12 cellular contexts compared by ENCODE assay signal in genomic region chr5:41433552-41434181, GRCh38.
A peak's percentile ranks its signal among the peaks of the same experiment; 100 is the strongest.
DNase-seq lines count a peak whose midpoint lies in the region; ATAC-seq, FAIRE-seq and TF ChIP-seq lines count a peak whose summit lies in the region.
"Had no signal": no experiment of that assay in that cellular context is flagged by ENCODE, and none has a peak within 500 bp of the region (broad histone marks: within the 10 kb centered on the region; RNA-seq: fewer than 3 reads in every experiment).

No MANE protein-coding gene starts in this region.

- H3K27me3 Mint-ChIP-seq in astrocyte (ENCODE audit: low read depth, unreplicated experiment), result no peaks in the 10 kb centered on the region
- H3K27me3 Mint-ChIP-seq in activated T-helper 17 cell treated with anti-CD3 and anti-CD28 coated beads, Interleukin-2, amount 50 U/mL, for 72 hours, result peaks cover 3% of the 10 kb centered on the region
- H3K27me3 Mint-ChIP-seq: stimulated activated naive B cell treated with anti-CD40 and anti-IgM and Interleukin-4, amounts not matched to agents 10 μg/mL and 1 μg/mL and 100 μg/mL, for 72 hours had no signal

- DNase-seq in DND-41 (no peak), astrocyte (ENCODE audit: low read depth) (no peak), DMS153 treated with DMSO at 0.1 percent for 48 hours (lab: John Stamatoyannopoulos, UW; ENCODE audit: unreplicated experiment) (no peak)
- DNase-seq: activated CD4-positive, alpha-beta T cell treated with anti-CD3 and anti-CD28 coated beads for 48 hours; central memory CD4-positive, alpha-beta T cell; GOT3; stimulated activated naive B cell treated with anti-CD40 and anti-IgM and Interleukin-4, amounts not matched to agents 10 μg/mL and 1 μg/mL and 100 μg/mL, for 72 hours had no signal

- H3K4me1 ChIP-seq in DND-41 (ENCODE audit: insufficient read depth, low read length), result no peaks in the 10 kb centered on the region
- no peaks in the 10 kb centered on the region for H3K4me1 ChIP-seq in astrocyte (ENCODE audit: insufficient read depth, low read length)
- H3K4me1 ChIP-seq in liver (ENCODE audit: control insufficient read depth in 4 of 4, insufficient read depth in 4 of 4, low read length in 3 of 4), result peaks cover 0 to 13% (median 6%) of the 10 kb centered on the region in 4 donors

- no peak overlapping the region for H3K27ac Mint-ChIP-seq in astrocyte (ENCODE audit: unreplicated experiment)
- H3K27ac Mint-ChIP-seq in activated T-helper 17 cell treated with anti-CD3 and anti-CD28 coated beads, Interleukin-2, amount 50 U/mL, for 72 hours, result no peak overlapping the region
- H3K27ac Mint-ChIP-seq: stimulated activated naive B cell treated with anti-CD40 and anti-IgM and Interleukin-4, amounts not matched to agents 10 μg/mL and 1 μg/mL and 100 μg/mL, for 72 hours had no signal

- H3K27ac ChIP-seq in DND-41 (ENCODE audit: low read length), result no peak overlapping the region
- no peak overlapping the region for H3K27ac ChIP-seq in astrocyte (ENCODE audit: low read depth, low read length)
- H3K27ac ChIP-seq in liver (ENCODE audit: low read depth in 1 of 2, low read length in 2 of 2), result no peak overlapping the region

- H3K4me2 ChIP-seq in DND-41 (ENCODE audit: insufficient read depth, low read length) (no peak overlapping the region), astrocyte (ENCODE audit: low read length) (no peak overlapping the region)

- H3K4me1 Mint-ChIP-seq in astrocyte (ENCODE audit: low read depth, unreplicated experiment), result no peaks in the 10 kb centered on the region
- no peaks in the 10 kb centered on the region for H3K4me1 Mint-ChIP-seq in activated T-helper 17 cell treated with anti-CD3 and anti-CD28 coated beads, Interleukin-2, amount 50 U/mL, for 72 hours
- H3K4me1 Mint-ChIP-seq: stimulated activated naive B cell treated with anti-CD40 and anti-IgM and Interleukin-4, amounts not matched to agents 10 μg/mL and 1 μg/mL and 100 μg/mL, for 72 hours had no signal

- H3K9me3 Mint-ChIP-seq in astrocyte (ENCODE audit: unreplicated experiment), result no peaks in the 10 kb centered on the region
- peaks cover 9% of the 10 kb centered on the region for H3K9me3 Mint-ChIP-seq in activated T-helper 17 cell treated with anti-CD3 and anti-CD28 coated beads, Interleukin-2, amount 50 U/mL, for 72 hours

- H3K36me3 ChIP-seq in DND-41 (ENCODE audit: insufficient read depth, low read length), result no peaks in the 10 kb centered on the region
- H3K36me3 ChIP-seq in astrocyte (ENCODE audit: insufficient read depth, low read length), result no peaks in the 10 kb centered on the region
- H3K36me3 ChIP-seq in liver (ENCODE audit: control insufficient read depth in 4 of 4, insufficient read depth in 3 of 4, low read depth in 1 of 4, low read length in 3 of 4), result no peaks in the 10 kb centered on the region

- no peak for FAIRE-seq in astrocyte (lab: Jason Lieb, UNC)

- H3K9ac ChIP-seq in DND-41 (ENCODE audit: low read depth, low read length) (no peak overlapping the region), astrocyte (ENCODE audit: low read length) (no peak overlapping the region), liver (ENCODE audit: low read depth in 1 of 2, low read length in 2 of 2) (no peak overlapping the region)

- no peak for TF ChIP-seq RAD21 in liver (IDR thresholded peaks at IDR 0.05)

- no peak overlapping the region for H3K4me3 Mint-ChIP-seq in astrocyte (ENCODE audit: unreplicated experiment)
- no peak overlapping the region for H3K4me3 Mint-ChIP-seq in activated T-helper 17 cell treated with anti-CD3 and anti-CD28 coated beads, Interleukin-2, amount 50 U/mL, for 72 hours
- H3K4me3 Mint-ChIP-seq: stimulated activated naive B cell treated with anti-CD40 and anti-IgM and Interleukin-4, amounts not matched to agents 10 μg/mL and 1 μg/mL and 100 μg/mL, for 72 hours had no signal

- H3K79me2 ChIP-seq in DND-41 (ENCODE audit: insufficient read depth, low read length) (no peaks in the 10 kb centered on the region), astrocyte (ENCODE audit: insufficient read depth, low read length) (no peaks in the 10 kb centered on the region)

- H3K27me3 ChIP-seq in DND-41 (ENCODE audit: insufficient read depth, low read length, poor library complexity) (peaks cover 11% of the 10 kb centered on the region), astrocyte (ENCODE audit: insufficient read depth, low read length) (peaks cover 4% of the 10 kb centered on the region), liver (ENCODE audit: control insufficient read depth in 4 of 4, insufficient read depth in 4 of 4, low read length in 3 of 4) (peaks cover 2 to 21% (median 12%) of the 10 kb centered on the region in 4 donors)

- ATAC-seq in DND-41 (ENCODE audit: insufficient read depth, low read depth) (no peak), HG03354 (IDR thresholded peaks at IDR 0.05; ENCODE audit: poor library complexity, severe bottlenecking, unreplicated experiment) (peak; percentile 50), HG03095 (IDR thresholded peaks at IDR 0.05; ENCODE audit: unreplicated experiment) (no peak), HG03565 (IDR thresholded peaks at IDR 0.05; ENCODE audit: unreplicated experiment) (no peak)
- no peak for ATAC-seq in activated T-helper 17 cell treated with anti-CD3 and anti-CD28 coated beads, Interleukin-2, amount 50 U/mL, for 72 hours (replicated peaks)
- ATAC-seq: stimulated activated naive B cell treated with anti-CD40 and anti-IgM and Interleukin-4, amounts not matched to agents 10 μg/mL and 1 μg/mL and 100 μg/mL, for 72 hours had no signal

- 64% methylated on average over 4 of the region's 4 CpGs for WGBS in liver

- no peaks in the 10 kb centered on the region for H3K36me3 Mint-ChIP-seq in astrocyte (ENCODE audit: low read depth, unreplicated experiment)
- H3K36me3 Mint-ChIP-seq in activated T-helper 17 cell treated with anti-CD3 and anti-CD28 coated beads, Interleukin-2, amount 50 U/mL, for 72 hours (ENCODE audit: low read depth), result no peaks in the 10 kb centered on the region
- H3K36me3 Mint-ChIP-seq: stimulated activated naive B cell treated with anti-CD40 and anti-IgM and Interleukin-4, amounts not matched to agents 10 μg/mL and 1 μg/mL and 100 μg/mL, for 72 hours had no signal

- H3K9me3 ChIP-seq in DND-41 (ENCODE audit: insufficient read depth, low read length, severe bottlenecking), result no peaks in the 10 kb centered on the region
- H3K9me3 ChIP-seq in astrocyte (ENCODE audit: insufficient read depth, low read depth, low read length), result no peaks in the 10 kb centered on the region
- no peaks in the 10 kb centered on the region for H3K9me3 ChIP-seq in liver (ENCODE audit: control insufficient read depth in 4 of 4, low read length in 3 of 4)

- H2AFZ ChIP-seq in DND-41 (ENCODE audit: low read depth, low read length), result no peak overlapping the region
- no peak overlapping the region for H2AFZ ChIP-seq in astrocyte (ENCODE audit: low read depth, low read length)

- peak; percentile 52 for TF ChIP-seq CTCF in DND-41 (IDR thresholded peaks at IDR 0.05; ENCODE audit: borderline replicate concordance, extremely low read depth, low read length, poor library complexity, severe bottlenecking)
- peak; percentile 54 for TF ChIP-seq CTCF in astrocyte (IDR thresholded peaks at IDR 0.05; ENCODE audit: insufficient read depth, low read depth, low read length)
- TF ChIP-seq CTCF in liver (IDR thresholded peaks at IDR 0.05; ENCODE audit: low read depth, low read length, missing input control), result peak; percentile 30

- H3K4me3 ChIP-seq in DND-41 (ENCODE audit: low read depth in 1 of 2, low read length in 2 of 2) (no peak overlapping the region), astrocyte (ENCODE audit: insufficient read depth, low read depth, low read length) (no peak overlapping the region), liver (ENCODE audit: low read depth in 1 of 3, low read length in 3 of 3) (no peak overlapping the region)

- H4K20me1 ChIP-seq in DND-41 (ENCODE audit: insufficient read depth, low read length) (no peaks in the 10 kb centered on the region), astrocyte (ENCODE audit: insufficient read depth, low read length) (no peaks in the 10 kb centered on the region)

TF ChIP-seq in liver, 16 proteins besides CTCF, POLR2A, EP300 and RAD21 (continues in another document):
- TF ChIP-seq FOXA1 (IDR thresholded peaks at IDR 0.05) (no peak), RXRA (IDR thresholded peaks at IDR 0.05) (no peak), GABPA (IDR thresholded peaks at IDR 0.05 in 1 of 2, conservative IDR thresholded peaks at IDR 0.05 in 1 of 2) (no peak), NR2F2 (IDR thresholded peaks at IDR 0.05) (no peak), JUND (IDR thresholded peaks at IDR 0.05) (no peak), HNF4A (conservative IDR thresholded peaks at IDR 0.05) (no peak), SP1 (IDR thresholded peaks at IDR 0.05) (no peak), MAX (IDR thresholded peaks at IDR 0.05) (no peak), REST (IDR thresholded peaks at IDR 0.05) (no peak), HNF4G (IDR thresholded peaks at IDR 0.05) (no peak), EGR1 (IDR thresholded peaks at IDR 0.05; ENCODE audit: low read depth in 2 of 2) (no peak)
